Comparison of ENCODE assay signal across 11 cellular contexts in genomic region chr2:151162185-151162584, GRCh38.
DNase-seq lines count a peak whose midpoint lies in the region; ATAC-seq, FAIRE-seq and TF ChIP-seq lines count a peak whose summit lies in the region.
"Had no signal": no experiment of that assay in that cellular context is flagged by ENCODE, and none has a peak within 500 bp of the region (broad histone marks: within the 10 kb centered on the region; RNA-seq: fewer than 3 reads in every experiment).

No MANE protein-coding gene starts in this region.

- H3K27me3 ChIP-seq in astrocyte (ENCODE audit: insufficient read depth, low read length) (no peaks in the 10 kb centered on the region), right lobe of liver (no peaks in the 10 kb centered on the region)

- FAIRE-seq in astrocyte (lab: Jason Lieb, UNC) = no peak
- FAIRE-seq in frontal cortex (lab: Jason Lieb, UNC) = no peak

- H4K20me1 ChIP-seq in astrocyte (ENCODE audit: insufficient read depth, low read length) = no peaks in the 10 kb centered on the region

- no peak overlapping the region for H3K4me3 ChIP-seq in NB4 (ENCODE audit: low read depth, low read length)
- no peak overlapping the region for H3K4me3 ChIP-seq in astrocyte (ENCODE audit: insufficient read depth, low read depth, low read length)
- H3K4me3 ChIP-seq in right lobe of liver = no peak overlapping the region

- H3K9ac ChIP-seq in astrocyte (ENCODE audit: low read length) = no peak overlapping the region

- H3K4me1 ChIP-seq in astrocyte (ENCODE audit: insufficient read depth, low read length) = no peaks in the 10 kb centered on the region
- no peaks in the 10 kb centered on the region for H3K4me1 ChIP-seq in right lobe of liver

- H3K27ac ChIP-seq in astrocyte (ENCODE audit: low read depth, low read length) (no peak overlapping the region), right lobe of liver (no peak overlapping the region)

- H3K36me3 ChIP-seq in astrocyte (ENCODE audit: insufficient read depth, low read length) = no peaks in the 10 kb centered on the region
- no peaks in the 10 kb centered on the region for H3K36me3 ChIP-seq in right lobe of liver

- ATAC-seq in right lobe of liver = peak in 2 of 4 donors; percentile 23 to 33
- no peak for ATAC-seq in HG02885 (IDR thresholded peaks at IDR 0.05; ENCODE audit: poor library complexity, unreplicated experiment)

- no peak overlapping the region for H2AFZ ChIP-seq in astrocyte (ENCODE audit: low read depth, low read length)

- intact Hi-C loops in right lobe of liver (cut with DNase I) = no loop called here

- peaks cover 16% of the 10 kb centered on the region for H3K27me3 Mint-ChIP-seq in astrocyte (ENCODE audit: low read depth, unreplicated experiment)

- H3K36me3 Mint-ChIP-seq in astrocyte (ENCODE audit: low read depth, unreplicated experiment) = no peaks in the 10 kb centered on the region

- no peaks in the 10 kb centered on the region for H3K9me3 Mint-ChIP-seq in astrocyte (ENCODE audit: unreplicated experiment)

- H3K27ac Mint-ChIP-seq in astrocyte (ENCODE audit: unreplicated experiment) = no peak overlapping the region

- WGBS in right lobe of liver (ENCODE audit: insufficient coverage, low coverage, low lambda C conversion rate, missing lambda C conversion rate) = 39% methylated on average over 2 of the region's 2 CpGs

- peak; percentile 13 for DNase-seq in Caki2 (ENCODE audit: low read depth)
- DNase-seq in NB4 (ENCODE audit: low read depth) = no peak
- peak; percentile 23 for DNase-seq in astrocyte (ENCODE audit: low read depth)
- DNase-seq in right lobe of liver = no peak
- no peak for DNase-seq in frontal cortex (ENCODE audit: low spot score in 2 of 2)
- no peak for DNase-seq in NCI-H1092 (lab: John Stamatoyannopoulos, UW)
- no peak for DNase-seq in NCI-H146 treated with DMSO at 0.1 percent for 48 hours (lab: John Stamatoyannopoulos, UW; ENCODE audit: unreplicated experiment)
- DNase-seq: activated CD8-positive, alpha-beta memory T cell treated with anti-CD3 and anti-CD28 coated beads, Interleukin-2, amount 50 U/mL, for 48 hours; midbrain; RPMI8226 had no signal

- no peak overlapping the region for H3K4me2 ChIP-seq in astrocyte (ENCODE audit: low read length)

- H3K79me2 ChIP-seq in astrocyte (ENCODE audit: insufficient read depth, low read length) = no peaks in the 10 kb centered on the region

- TF ChIP-seq CTCF in NB4 (IDR thresholded peaks at IDR 0.05; ENCODE audit: low read depth, low read length) (peak; percentile 9), astrocyte (IDR thresholded peaks at IDR 0.05; ENCODE audit: insufficient read depth, low read depth, low read length) (peak; percentile 5), right lobe of liver (IDR thresholded peaks at IDR 0.05) (peak; percentile 11 to 24 (median 18))

- no peak for TF ChIP-seq POLR2A in NB4 (IDR thresholded peaks at IDR 0.05; ENCODE audit: extremely low read depth, insufficient read length)
- no peak for TF ChIP-seq POLR2A in right lobe of liver (IDR thresholded peaks at IDR 0.05)

- in situ Hi-C loops in Caki2 (cut with HindIII; ENCODE audit: low pct_unique_long_range_greater_than_20kb, low sequenced_read_pairs) = no loop called here

- H3K9me3 ChIP-seq in astrocyte (ENCODE audit: insufficient read depth, low read depth, low read length) (no peaks in the 10 kb centered on the region), right lobe of liver (no peaks in the 10 kb centered on the region)

- no peak overlapping the region for H3K4me3 Mint-ChIP-seq in astrocyte (ENCODE audit: unreplicated experiment)

- peaks cover 5% of the 10 kb centered on the region for H3K4me1 Mint-ChIP-seq in astrocyte (ENCODE audit: low read depth, unreplicated experiment)

Comparison
In these comparisons a context has a peak if more than half of its experiments do, and no peak if none do; other contexts are left out.
1. DNase-seq: peak in Caki2 (single experiment) and astrocyte (single experiment); none in NB4 (single experiment), right lobe of liver (0 of 3), frontal cortex (0 of 2), NCI-H1092 (single experiment) and NCI-H146 treated with DMSO at 0.1 percent for 48 hours (single experiment).
2. Peak in every context shown above with its lines, with median percentiles within 50 percentile points of each other: CTCF ChIP-seq.